ENCODE assay signal across 11 cellular contexts in the genomic region with DNA sequence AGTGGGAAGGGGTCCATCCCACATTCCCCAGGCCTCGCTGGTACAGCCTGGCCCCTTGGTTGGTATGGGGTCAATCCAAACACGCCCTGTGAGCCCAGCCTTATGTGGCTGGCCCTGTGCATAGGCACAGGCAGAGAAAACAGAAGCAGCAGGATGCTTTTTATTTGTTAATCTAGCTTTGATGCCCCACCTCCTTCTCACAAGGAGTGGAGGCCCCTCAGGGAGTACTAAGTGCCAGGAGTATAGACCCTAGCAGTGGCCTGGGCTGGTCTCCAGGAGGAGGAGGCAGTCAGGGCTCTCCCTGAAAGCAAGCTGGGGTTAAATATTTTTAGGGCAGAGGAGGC. TPM values are rescaled to one million over a fixed set of nuclear protein-coding genes. Genes with fewer than 3 reads are reported as not detected.
DNase-seq lines count a peak whose midpoint lies in the region; ATAC-seq lines count a peak whose summit lies in the region.
"Had no signal": no experiment of that assay in that cellular context is flagged by ENCODE, and none has a peak within 500 bp of the region (broad histone marks: within the 10 kb centered on the region; RNA-seq: fewer than 3 reads in every experiment).

No MANE protein-coding gene starts in this region.

- no peak overlapping the region for H3K23ac ChIP-seq in mesendoderm (ENCODE audit: low read length)

- H3K9ac ChIP-seq in mesendoderm (ENCODE audit: low read length) = peak overlapping the region; percentile 12

- WGBS in mesendoderm (ENCODE audit: extremely low coverage, insufficient coverage, low lambda C conversion rate) = no CpG with 5 or more reads among the region's 2 CpGs

- H4K5ac ChIP-seq in mesendoderm (ENCODE audit: low read length) = no peak overlapping the region

- CTCF ChIA-PET in CD8-positive, alpha-beta memory T cell (lab: Charles Lee) = interaction anchor here (0.8 to 7.9 kb wide), 11 partner anchors 15 to 147 kb away, joined by 3 to 70 read pairs (median 3); no protein-coding TSS in a partner anchor

- H3K36me3 ChIP-seq in CD8-positive, alpha-beta memory T cell (ENCODE audit: insufficient read depth, low read length) = no peaks in the 10 kb centered on the region
- no peaks in the 10 kb centered on the region for H3K36me3 ChIP-seq in mesendoderm (ENCODE audit: control insufficient read depth, insufficient read depth, low read length)
- H3K36me3 ChIP-seq: HAP-1 had no signal

- peak overlapping the region; percentile 72 to 99 (median 94) for H3K27ac Mint-ChIP-seq in CD8-positive, alpha-beta memory T cell
- peak overlapping the region; percentile 67 for H3K27ac Mint-ChIP-seq in activated T-helper 2 cell treated with anti-CD3 and anti-CD28 coated beads, Interferon-gamma antibody, Interleukin-2, Interleukin-4, amounts not matched to agents 10 μg/mL and 5 μg/mL and 100 μg/mL, durations not matched to agents 14 hours and 24 hours and 36 hours

- no peak overlapping the region for H3K4me2 ChIP-seq in mesendoderm (ENCODE audit: low read length)

- no peaks in the 10 kb centered on the region for H3K9me3 Mint-ChIP-seq in CD8-positive, alpha-beta memory T cell
- no peaks in the 10 kb centered on the region for H3K9me3 Mint-ChIP-seq in activated T-helper 2 cell treated with anti-CD3 and anti-CD28 coated beads, Interferon-gamma antibody, Interleukin-2, Interleukin-4, amounts not matched to agents 10 μg/mL and 5 μg/mL and 100 μg/mL, durations not matched to agents 14 hours and 24 hours and 36 hours

- peak overlapping the region; percentile 3 for H3K4me3 ChIP-seq in CD8-positive, alpha-beta memory T cell (ENCODE audit: low read length)
- H3K4me3 ChIP-seq in mesendoderm (ENCODE audit: low read length) = no peak overlapping the region
- H3K4me3 ChIP-seq: HAP-1 had no signal

- H3K9me3 ChIP-seq in CD8-positive, alpha-beta memory T cell (ENCODE audit: low read length) = no peaks in the 10 kb centered on the region
- H3K9me3 ChIP-seq: HAP-1 had no signal

- H3K27ac ChIP-seq in CD8-positive, alpha-beta memory T cell (ENCODE audit: low read depth, low read length) = peak overlapping the region; percentile 17
- H3K27ac ChIP-seq in mesendoderm (ENCODE audit: low read depth, low read length) = peak overlapping the region; percentile 41

- H2AK5ac ChIP-seq in mesendoderm (ENCODE audit: low read length) = no peak overlapping the region

- no peaks in the 10 kb centered on the region for H3K79me1 ChIP-seq in mesendoderm (ENCODE audit: low read length)

- peak overlapping the region; percentile 37 for H2BK5ac ChIP-seq in mesendoderm (ENCODE audit: low read length)

- peak overlapping the region; percentile 53 for H3K56ac ChIP-seq in mesendoderm (ENCODE audit: low read length)

- intact Hi-C loops in activated T-helper 2 cell treated with anti-CD3 and anti-CD28 coated beads, Interferon-gamma antibody, Interleukin-2, Interleukin-4, amounts not matched to agents 10 μg/mL and 5 μg/mL and 100 μg/mL, durations not matched to agents 14 hours and 24 hours and 36 hours (cut with micrococcal nuclease) = loop anchor here (1.0 to 2.0 kb wide), 5 partner anchors 12 to 61 kb away; no protein-coding TSS in a partner anchor

- H3K4ac ChIP-seq in mesendoderm (ENCODE audit: low read depth, low read length) = no peak overlapping the region

- ATAC-seq in HG03520 (IDR thresholded peaks at IDR 0.05; ENCODE audit: unreplicated experiment) = peak; percentile 17

- POLR2A ChIA-PET in CD8-positive, alpha-beta memory T cell (lab: Charles Lee) = interaction anchor here (0.6 to 3.9 kb wide), 17 partner anchors 8 to 176 kb away, joined by 3 to 25 read pairs (median 6); a partner anchor contains a TSS

- H3K18ac ChIP-seq in mesendoderm (ENCODE audit: low read length) = no peak overlapping the region

- H3K4me1 ChIP-seq in CD8-positive, alpha-beta memory T cell (ENCODE audit: insufficient read depth, low read length) = peaks cover 86% of the 10 kb centered on the region
- peaks cover 16% of the 10 kb centered on the region for H3K4me1 ChIP-seq in mesendoderm (ENCODE audit: control insufficient read depth, low read depth, low read length)

- peak overlapping the region; percentile 8 to 78 (median 63) for H3K4me3 Mint-ChIP-seq in CD8-positive, alpha-beta memory T cell
- no peak overlapping the region for H3K4me3 Mint-ChIP-seq in activated T-helper 2 cell treated with anti-CD3 and anti-CD28 coated beads, Interferon-gamma antibody, Interleukin-2, Interleukin-4, amounts not matched to agents 10 μg/mL and 5 μg/mL and 100 μg/mL, durations not matched to agents 14 hours and 24 hours and 36 hours (ENCODE audit: low read depth)

- H4K8ac ChIP-seq in mesendoderm (ENCODE audit: low read depth, low read length) = no peak overlapping the region

- peak overlapping the region; percentile 45 for H2BK120ac ChIP-seq in mesendoderm (ENCODE audit: low read depth, low read length)

- H3K79me2 ChIP-seq in mesendoderm (ENCODE audit: control insufficient read depth, insufficient read depth, low read length) = no peaks in the 10 kb centered on the region

- H2BK15ac ChIP-seq in mesendoderm (replicated peaks; ENCODE audit: low read depth) = no peak overlapping the region

- peaks cover 63 to 83% (median 74%) of the 10 kb centered on the region in 3 donors for H3K4me1 Mint-ChIP-seq in CD8-positive, alpha-beta memory T cell
- H3K4me1 Mint-ChIP-seq in activated T-helper 2 cell treated with anti-CD3 and anti-CD28 coated beads, Interferon-gamma antibody, Interleukin-2, Interleukin-4, amounts not matched to agents 10 μg/mL and 5 μg/mL and 100 μg/mL, durations not matched to agents 14 hours and 24 hours and 36 hours (ENCODE audit: low read depth) = peaks cover 36% of the 10 kb centered on the region

- DNase-seq in CD8-positive, alpha-beta memory T cell = no peak
- DNase-seq in activated T-helper 2 cell treated with anti-CD3 and anti-CD28 coated beads, Interferon-gamma antibody, Interleukin-2, Interleukin-4, amounts not matched to agents 10 μg/mL and 5 μg/mL and 100 μg/mL, durations not matched to agents 14 hours and 24 hours and 36 hours (ENCODE audit: low spot score) = no peak
- DNase-seq in mesendoderm = no peak
- DNase-seq in kidney tubule cell (ENCODE audit: low spot score) = no peak
- DNase-seq in midbrain (lab: John Stamatoyannopoulos, UW) = no peak
- DNase-seq in GM19238 (ENCODE audit: insufficient read length, low spot score) = no peak
- no peak for DNase-seq in COLO668 (lab: John Stamatoyannopoulos, UW; ENCODE audit: unreplicated experiment)
- DNase-seq: Kasumi-1, NCI-H2107 had no signal

- H3K36me3 Mint-ChIP-seq in CD8-positive, alpha-beta memory T cell = peaks cover 0 to 2% (median 0%) of the 10 kb centered on the region in 3 donors
- H3K36me3 Mint-ChIP-seq in activated T-helper 2 cell treated with anti-CD3 and anti-CD28 coated beads, Interferon-gamma antibody, Interleukin-2, Interleukin-4, amounts not matched to agents 10 μg/mL and 5 μg/mL and 100 μg/mL, durations not matched to agents 14 hours and 24 hours and 36 hours (ENCODE audit: low read depth) = no peaks in the 10 kb centered on the region

- H3K27me3 ChIP-seq in CD8-positive, alpha-beta memory T cell (ENCODE audit: insufficient read depth, low read length, poor library complexity, severe bottlenecking) = no peaks in the 10 kb centered on the region
- no peaks in the 10 kb centered on the region for H3K27me3 ChIP-seq in mesendoderm (ENCODE audit: insufficient read depth, low read length, poor library complexity)

- no peaks in the 10 kb centered on the region for H3K27me3 Mint-ChIP-seq in CD8-positive, alpha-beta memory T cell
- H3K27me3 Mint-ChIP-seq in activated T-helper 2 cell treated with anti-CD3 and anti-CD28 coated beads, Interferon-gamma antibody, Interleukin-2, Interleukin-4, amounts not matched to agents 10 μg/mL and 5 μg/mL and 100 μg/mL, durations not matched to agents 14 hours and 24 hours and 36 hours (ENCODE audit: low read depth) = peaks cover 31% of the 10 kb centered on the region

RNA-seq across cellular contexts. Expression of a gene that starts 14.6 kb away (rescaled TPM):
- total RNA-seq in CD8-positive, alpha-beta memory T cell = 10 to 100 TPM; 85.2 to 89.7 TPM
- polyA plus RNA-seq in CD8-positive, alpha-beta memory T cell = 344 TPM
- total RNA-seq in activated T-helper 2 cell treated with anti-CD3 and anti-CD28 coated beads, Interferon-gamma antibody, Interleukin-2, Interleukin-4, amounts not matched to agents 10 μg/mL and 5 μg/mL and 100 μg/mL, durations not matched to agents 14 hours and 24 hours and 36 hours = 8.4 and 10.0 TPM in 2 replicates
- polyA plus RNA-seq in mesendoderm (2013, experiment 1 of 2) = 24.2 TPM
- 22.1 TPM for polyA plus RNA-seq in mesendoderm (2013, experiment 2 of 2)
